ENCODE assay signal across 1 cellular context in genomic region chr2:46811379-46812310, GRCh38.
TF ChIP-seq lines count a peak whose summit lies in the region.

No MANE protein-coding gene starts in this region.

TF ChIP-seq in SK-N-SH treated with all-trans-retinoic acid at 6 μM for 48 hours, 23 proteins besides CTCF, POLR2A, EP300 and RAD21 (continued from another document):
- TF ChIP-seq POU6F1 (CRISPR knock-in tag; IDR thresholded peaks at IDR 0.05; ENCODE audit: borderline replicate concordance, low read depth) (no peak), ZNF565 (CRISPR knock-in tag; conservative IDR thresholded peaks at IDR 0.05; ENCODE audit: low read depth) (no peak), SNAI2 (CRISPR knock-in tag; IDR thresholded peaks at IDR 0.05) (no peak)
- TF ChIP-seq, protein P1, sequence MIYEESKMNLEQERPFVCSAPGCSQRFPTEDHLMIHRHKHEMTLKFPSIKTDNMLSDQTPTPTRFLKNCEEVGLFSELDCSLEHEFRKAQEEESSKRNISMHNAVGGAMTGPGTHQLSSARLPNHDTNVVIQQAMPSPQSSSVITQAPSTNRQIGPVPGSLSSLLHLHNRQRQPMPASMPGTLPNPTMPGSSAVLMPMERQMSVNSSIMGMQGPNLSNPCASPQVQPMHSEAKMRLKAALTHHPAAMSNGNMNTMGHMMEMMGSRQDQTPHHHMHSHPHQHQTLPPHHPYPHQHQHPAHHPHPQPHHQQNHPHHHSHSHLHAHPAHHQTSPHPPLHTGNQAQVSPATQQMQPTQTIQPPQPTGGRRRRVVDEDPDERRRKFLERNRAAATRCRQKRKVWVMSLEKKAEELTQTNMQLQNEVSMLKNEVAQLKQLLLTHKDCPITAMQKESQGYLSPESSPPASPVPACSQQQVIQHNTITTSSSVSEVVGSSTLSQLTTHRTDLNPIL (CRISPR knock-in tag; IDR thresholded peaks at IDR 0.05; ENCODE audit: low read depth): no peak
